ENCODE assay signal across 7 cellular contexts in genomic region chr17:51677875-51678274, GRCh38.
"Had no signal": no experiment of that assay in that cellular context is flagged by ENCODE, and none has a peak within 500 bp of the region (broad histone marks: within the 10 kb centered on the region; RNA-seq: fewer than 3 reads in every experiment).

No MANE protein-coding gene starts in this region.

- ATAC-seq: HepG2, K562 had no signal

- H3K4me3 ChIP-seq: K562 had no signal

- FAIRE-seq: HepG2, K562 had no signal

- H3K27me3 Mint-ChIP-seq: IgD-negative memory B cell had no signal

- H3K4me3 Mint-ChIP-seq: IgD-negative memory B cell had no signal

- H3K36me3 Mint-ChIP-seq: IgD-negative memory B cell had no signal

- DNase-seq: IMR-90, KBM-7, KG1 had no signal

- H3K4me1 Mint-ChIP-seq: IgD-negative memory B cell had no signal

- H3K27ac ChIP-seq: HL-60 had no signal

- H3K27ac Mint-ChIP-seq: IgD-negative memory B cell had no signal
